ENCODE assay signal across 1 cellular context in genomic region chr11:2298795-2299747, GRCh38.
A peak's percentile ranks its signal among the peaks of the same experiment; 100 is the strongest.
TF ChIP-seq lines count a peak whose summit lies in the region.

No MANE protein-coding gene starts in this region.

TF ChIP-seq in K562, 482 proteins besides CTCF, POLR2A, EP300 and RAD21 (continues in another document):
- TF ChIP-seq HIVEP1 (CRISPR knock-in tag; IDR thresholded peaks at IDR 0.05), result no peak
- TF ChIP-seq, protein P1, sequence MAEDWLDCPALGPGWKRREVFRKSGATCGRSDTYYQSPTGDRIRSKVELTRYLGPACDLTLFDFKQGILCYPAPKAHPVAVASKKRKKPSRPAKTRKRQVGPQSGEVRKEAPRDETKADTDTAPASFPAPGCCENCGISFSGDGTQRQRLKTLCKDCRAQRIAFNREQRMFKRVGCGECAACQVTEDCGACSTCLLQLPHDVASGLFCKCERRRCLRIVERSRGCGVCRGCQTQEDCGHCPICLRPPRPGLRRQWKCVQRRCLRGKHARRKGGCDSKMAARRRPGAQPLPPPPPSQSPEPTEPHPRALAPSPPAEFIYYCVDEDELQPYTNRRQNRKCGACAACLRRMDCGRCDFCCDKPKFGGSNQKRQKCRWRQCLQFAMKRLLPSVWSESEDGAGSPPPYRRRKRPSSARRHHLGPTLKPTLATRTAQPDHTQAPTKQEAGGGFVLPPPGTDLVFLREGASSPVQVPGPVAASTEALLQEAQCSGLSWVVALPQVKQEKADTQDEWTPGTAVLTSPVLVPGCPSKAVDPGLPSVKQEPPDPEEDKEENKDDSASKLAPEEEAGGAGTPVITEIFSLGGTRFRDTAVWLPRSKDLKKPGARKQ (CRISPR knock-in tag; IDR thresholded peaks at IDR 0.05), result no peak
- TF ChIP-seq, protein P2, sequence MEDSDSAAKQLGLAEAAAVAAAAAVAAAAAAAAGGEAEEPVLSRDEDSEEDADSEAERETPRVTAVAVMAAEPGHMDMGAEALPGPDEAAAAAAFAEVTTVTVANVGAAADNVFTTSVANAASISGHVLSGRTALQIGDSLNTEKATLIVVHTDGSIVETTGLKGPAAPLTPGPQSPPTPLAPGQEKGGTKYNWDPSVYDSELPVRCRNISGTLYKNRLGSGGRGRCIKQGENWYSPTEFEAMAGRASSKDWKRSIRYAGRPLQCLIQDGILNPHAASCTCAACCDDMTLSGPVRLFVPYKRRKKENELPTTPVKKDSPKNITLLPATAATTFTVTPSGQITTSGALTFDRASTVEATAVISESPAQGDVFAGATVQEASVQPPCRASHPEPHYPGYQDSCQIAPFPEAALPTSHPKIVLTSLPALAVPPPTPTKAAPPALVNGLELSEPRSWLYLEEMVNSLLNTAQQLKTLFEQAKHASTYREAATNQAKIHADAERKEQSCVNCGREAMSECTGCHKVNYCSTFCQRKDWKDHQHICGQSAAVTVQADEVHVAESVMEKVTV (CRISPR knock-in tag; IDR thresholded peaks at IDR 0.05), result peak; percentile 20; the same call in 1 of the 2 replicates
- no peak for TF ChIP-seq ZNF311 (CRISPR knock-in tag; IDR thresholded peaks at IDR 0.05)
- TF ChIP-seq SREBF2 (CRISPR knock-in tag; IDR thresholded peaks at IDR 0.05), result no peak
- TF ChIP-seq SIX5 (IDR thresholded peaks at IDR 0.05; ENCODE audit: borderline replicate concordance in 1 of 2, insufficient read depth in 1 of 2, low read depth in 1 of 2, low read length in 2 of 2), result no peak
- TF ChIP-seq ATF4 (CRISPR knock-in tag; IDR thresholded peaks at IDR 0.05), result no peak
- TF ChIP-seq, protein P3, sequence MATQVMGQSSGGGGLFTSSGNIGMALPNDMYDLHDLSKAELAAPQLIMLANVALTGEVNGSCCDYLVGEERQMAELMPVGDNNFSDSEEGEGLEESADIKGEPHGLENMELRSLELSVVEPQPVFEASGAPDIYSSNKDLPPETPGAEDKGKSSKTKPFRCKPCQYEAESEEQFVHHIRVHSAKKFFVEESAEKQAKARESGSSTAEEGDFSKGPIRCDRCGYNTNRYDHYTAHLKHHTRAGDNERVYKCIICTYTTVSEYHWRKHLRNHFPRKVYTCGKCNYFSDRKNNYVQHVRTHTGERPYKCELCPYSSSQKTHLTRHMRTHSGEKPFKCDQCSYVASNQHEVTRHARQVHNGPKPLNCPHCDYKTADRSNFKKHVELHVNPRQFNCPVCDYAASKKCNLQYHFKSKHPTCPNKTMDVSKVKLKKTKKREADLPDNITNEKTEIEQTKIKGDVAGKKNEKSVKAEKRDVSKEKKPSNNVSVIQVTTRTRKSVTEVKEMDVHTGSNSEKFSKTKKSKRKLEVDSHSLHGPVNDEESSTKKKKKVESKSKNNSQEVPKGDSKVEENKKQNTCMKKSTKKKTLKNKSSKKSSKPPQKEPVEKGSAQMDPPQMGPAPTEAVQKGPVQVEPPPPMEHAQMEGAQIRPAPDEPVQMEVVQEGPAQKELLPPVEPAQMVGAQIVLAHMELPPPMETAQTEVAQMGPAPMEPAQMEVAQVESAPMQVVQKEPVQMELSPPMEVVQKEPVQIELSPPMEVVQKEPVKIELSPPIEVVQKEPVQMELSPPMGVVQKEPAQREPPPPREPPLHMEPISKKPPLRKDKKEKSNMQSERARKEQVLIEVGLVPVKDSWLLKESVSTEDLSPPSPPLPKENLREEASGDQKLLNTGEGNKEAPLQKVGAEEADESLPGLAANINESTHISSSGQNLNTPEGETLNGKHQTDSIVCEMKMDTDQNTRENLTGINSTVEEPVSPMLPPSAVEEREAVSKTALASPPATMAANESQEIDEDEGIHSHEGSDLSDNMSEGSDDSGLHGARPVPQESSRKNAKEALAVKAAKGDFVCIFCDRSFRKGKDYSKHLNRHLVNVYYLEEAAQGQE (CRISPR knock-in tag; IDR thresholded peaks at IDR 0.05; ENCODE audit: low read depth), result no peak
- TF ChIP-seq USF2 (CRISPR knock-in tag; IDR thresholded peaks at IDR 0.05), result no peak
- TF ChIP-seq ZNF134 (CRISPR knock-in tag; conservative IDR thresholded peaks at IDR 0.05), result no peak
- TF ChIP-seq, protein P4, sequence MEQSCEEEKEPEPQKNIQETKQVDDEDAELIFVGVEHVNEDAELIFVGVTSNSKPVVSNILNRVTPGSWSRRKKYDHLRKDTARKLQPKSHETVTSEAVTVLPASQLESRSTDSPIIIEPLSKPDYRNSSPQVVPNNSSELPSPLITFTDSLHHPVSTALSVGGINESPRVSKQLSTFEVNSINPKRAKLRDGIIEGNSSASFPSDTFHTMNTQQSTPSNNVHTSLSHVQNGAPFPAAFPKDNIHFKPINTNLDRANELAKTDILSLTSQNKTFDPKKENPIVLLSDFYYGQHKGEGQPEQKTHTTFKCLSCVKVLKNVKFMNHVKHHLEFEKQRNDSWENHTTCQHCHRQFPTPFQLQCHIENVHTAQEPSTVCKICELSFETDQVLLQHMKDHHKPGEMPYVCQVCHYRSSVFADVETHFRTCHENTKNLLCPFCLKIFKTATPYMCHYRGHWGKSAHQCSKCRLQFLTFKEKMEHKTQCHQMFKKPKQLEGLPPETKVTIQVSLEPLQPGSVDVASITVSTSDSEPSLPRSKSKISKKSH (CRISPR knock-in tag; IDR thresholded peaks at IDR 0.05), result no peak
- TF ChIP-seq RNF2 (IDR thresholded peaks at IDR 0.05), result no peak
- TF ChIP-seq, protein P5, sequence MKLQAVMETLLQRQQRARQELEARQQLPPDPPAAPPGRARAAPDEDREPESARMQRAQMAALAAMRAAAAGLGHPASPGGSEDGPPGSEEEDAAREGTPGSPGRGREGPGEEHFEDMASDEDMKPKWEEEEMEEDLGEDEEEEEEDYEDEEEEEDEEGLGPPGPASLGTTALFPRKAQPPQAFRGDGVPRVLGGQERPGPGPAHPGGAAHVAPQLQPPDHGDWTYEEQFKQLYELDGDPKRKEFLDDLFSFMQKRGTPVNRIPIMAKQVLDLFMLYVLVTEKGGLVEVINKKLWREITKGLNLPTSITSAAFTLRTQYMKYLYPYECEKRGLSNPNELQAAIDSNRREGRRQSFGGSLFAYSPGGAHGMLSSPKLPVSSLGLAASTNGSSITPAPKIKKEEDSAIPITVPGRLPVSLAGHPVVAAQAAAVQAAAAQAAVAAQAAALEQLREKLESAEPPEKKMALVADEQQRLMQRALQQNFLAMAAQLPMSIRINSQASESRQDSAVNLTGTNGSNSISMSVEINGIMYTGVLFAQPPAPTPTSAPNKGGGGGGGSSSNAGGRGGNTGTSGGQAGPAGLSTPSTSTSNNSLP (IDR thresholded peaks at IDR 0.05; ENCODE audit: borderline replicate concordance, low read depth, low read length), result no peak
- no peak for TF ChIP-seq FOXJ3 (CRISPR knock-in tag; IDR thresholded peaks at IDR 0.05)
- TF ChIP-seq CBFA2T2 (conservative IDR thresholded peaks at IDR 0.05), result no peak
- TF ChIP-seq, protein P6, sequence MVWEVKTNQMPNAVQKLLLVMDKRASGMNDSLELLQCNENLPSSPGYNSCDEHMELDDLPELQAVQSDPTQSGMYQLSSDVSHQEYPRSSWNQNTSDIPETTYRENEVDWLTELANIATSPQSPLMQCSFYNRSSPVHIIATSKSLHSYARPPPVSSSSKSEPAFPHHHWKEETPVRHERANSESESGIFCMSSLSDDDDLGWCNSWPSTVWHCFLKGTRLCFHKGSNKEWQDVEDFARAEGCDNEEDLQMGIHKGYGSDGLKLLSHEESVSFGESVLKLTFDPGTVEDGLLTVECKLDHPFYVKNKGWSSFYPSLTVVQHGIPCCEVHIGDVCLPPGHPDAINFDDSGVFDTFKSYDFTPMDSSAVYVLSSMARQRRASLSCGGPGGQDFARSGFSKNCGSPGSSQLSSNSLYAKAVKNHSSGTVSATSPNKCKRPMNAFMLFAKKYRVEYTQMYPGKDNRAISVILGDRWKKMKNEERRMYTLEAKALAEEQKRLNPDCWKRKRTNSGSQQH (CRISPR knock-in tag; IDR thresholded peaks at IDR 0.05), result no peak
- no peak for TF ChIP-seq MTA2 (IDR thresholded peaks at IDR 0.05; ENCODE audit: low read depth)
- TF ChIP-seq RBM34 (IDR thresholded peaks at IDR 0.05; ENCODE audit: borderline replicate concordance, insufficient read depth, low read length), result no peak
- no peak for TF ChIP-seq E2F8 (IDR thresholded peaks at IDR 0.05; ENCODE audit: low read depth, partially characterized antibody)
- TF ChIP-seq PKNOX1 (IDR thresholded peaks at IDR 0.05), result 0 out of 2 replicates have a peak, but pooled peaks have one; percentile 8
- no peak for TF ChIP-seq CHD2 (IDR thresholded peaks at IDR 0.05; ENCODE audit: low read depth, low read length)
- TF ChIP-seq TBP (optimal IDR thresholded peaks at IDR 0.05; ENCODE audit: low read depth, low read length), result no peak
- TF ChIP-seq PHF8 (IDR thresholded peaks at IDR 0.05; ENCODE audit: borderline replicate concordance, low read length), result no peak
- 0 out of 2 replicates have a peak, but pooled peaks have one; percentile 22 for TF ChIP-seq CC2D1A (IDR thresholded peaks at IDR 0.05)
- no peak for TF ChIP-seq ZNF12 (CRISPR knock-in tag; IDR thresholded peaks at IDR 0.05)
- no peak for TF ChIP-seq ZEB2 (IDR thresholded peaks at IDR 0.05)
- no peak for TF ChIP-seq ETS1 (conservative IDR thresholded peaks at IDR 0.05; ENCODE audit: control insufficient read depth, low read depth, low read length)
- TF ChIP-seq, protein P7, sequence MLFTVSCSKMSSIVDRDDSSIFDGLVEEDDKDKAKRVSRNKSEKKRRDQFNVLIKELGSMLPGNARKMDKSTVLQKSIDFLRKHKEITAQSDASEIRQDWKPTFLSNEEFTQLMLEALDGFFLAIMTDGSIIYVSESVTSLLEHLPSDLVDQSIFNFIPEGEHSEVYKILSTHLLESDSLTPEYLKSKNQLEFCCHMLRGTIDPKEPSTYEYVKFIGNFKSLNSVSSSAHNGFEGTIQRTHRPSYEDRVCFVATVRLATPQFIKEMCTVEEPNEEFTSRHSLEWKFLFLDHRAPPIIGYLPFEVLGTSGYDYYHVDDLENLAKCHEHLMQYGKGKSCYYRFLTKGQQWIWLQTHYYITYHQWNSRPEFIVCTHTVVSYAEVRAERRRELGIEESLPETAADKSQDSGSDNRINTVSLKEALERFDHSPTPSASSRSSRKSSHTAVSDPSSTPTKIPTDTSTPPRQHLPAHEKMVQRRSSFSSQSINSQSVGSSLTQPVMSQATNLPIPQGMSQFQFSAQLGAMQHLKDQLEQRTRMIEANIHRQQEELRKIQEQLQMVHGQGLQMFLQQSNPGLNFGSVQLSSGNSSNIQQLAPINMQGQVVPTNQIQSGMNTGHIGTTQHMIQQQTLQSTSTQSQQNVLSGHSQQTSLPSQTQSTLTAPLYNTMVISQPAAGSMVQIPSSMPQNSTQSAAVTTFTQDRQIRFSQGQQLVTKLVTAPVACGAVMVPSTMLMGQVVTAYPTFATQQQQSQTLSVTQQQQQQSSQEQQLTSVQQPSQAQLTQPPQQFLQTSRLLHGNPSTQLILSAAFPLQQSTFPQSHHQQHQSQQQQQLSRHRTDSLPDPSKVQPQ (CRISPR knock-in tag; IDR thresholded peaks at IDR 0.05; ENCODE audit: borderline replicate concordance), result no peak
- no peak for TF ChIP-seq ADNP (tag; IDR thresholded peaks at IDR 0.05)
- no peak for TF ChIP-seq MAFF (IDR thresholded peaks at IDR 0.05; ENCODE audit: low read length)
- no peak for TF ChIP-seq POLR2B (IDR thresholded peaks at IDR 0.05; ENCODE audit: low read depth, partially characterized antibody)
